In genomic region chr20:6953611-6954010, GRCh38 we compare ENCODE assay signal across 25 cellular contexts.
DNase-seq lines count a peak whose midpoint lies in the region; ATAC-seq, FAIRE-seq and TF ChIP-seq lines count a peak whose summit lies in the region.
"Had no signal": no experiment of that assay in that cellular context is flagged by ENCODE, and none has a peak within 500 bp of the region (broad histone marks: within the 10 kb centered on the region; RNA-seq: fewer than 3 reads in every experiment).

No MANE protein-coding gene starts in this region.

- H3K4me1 ChIP-seq in HepG2 (ENCODE audit: insufficient read depth, low read length) (no peaks in the 10 kb centered on the region), right lobe of liver (no peaks in the 10 kb centered on the region), pancreas (no peaks in the 10 kb centered on the region), transverse colon (no peaks in the 10 kb centered on the region)
- H3K4me1 ChIP-seq in CD8-positive, alpha-beta T cell (ENCODE audit: insufficient read depth, low read length), result no peaks in the 10 kb centered on the region

- CTCF ChIA-PET in HepG2 (lab: Yijun Ruan, JAX; ENCODE audit: low intra/inter-chr PET ratio, low total read pairs), result no interaction called here
- CTCF ChIA-PET in CD8-positive, alpha-beta T cell (lab: Charles Lee), result no interaction called here

- peaks cover 82% of the 10 kb centered on the region for H3K9me3 ChIP-seq in HepG2 (ENCODE audit: low read length)
- H3K9me3 ChIP-seq in right lobe of liver, result no peaks in the 10 kb centered on the region
- H3K9me3 ChIP-seq in pancreas, result no peaks in the 10 kb centered on the region
- no peaks in the 10 kb centered on the region for H3K9me3 ChIP-seq in CD8-positive, alpha-beta T cell (ENCODE audit: low read length)
- H3K9me3 ChIP-seq in transverse colon, result no peaks in the 10 kb centered on the region

- no peak for TF ChIP-seq RAD21 in HepG2 (CRISPR knock-in tag; IDR thresholded peaks at IDR 0.05)

- H3K4me2 ChIP-seq in HepG2 (ENCODE audit: low read depth, low read length), result no peak overlapping the region
- H3K4me2 ChIP-seq: BLaER1 treated with 17β-estradiol and CSF1 and Interleukin-3, amounts not matched to agents 10 nM and 100 nM had no signal

- no TSS peak for BruUV-seq in HepG2 (replicated peaks; lab: Mats Ljungman, UMichigan)

- H2AFZ ChIP-seq in HepG2 (ENCODE audit: low read length), result no peak overlapping the region

- no peaks in the 10 kb centered on the region for H4K20me1 ChIP-seq in HepG2 (ENCODE audit: insufficient read depth, low read length)
- H4K20me1 ChIP-seq: BLaER1 treated with 17β-estradiol and CSF1 and Interleukin-3, amounts not matched to agents 10 nM and 100 nM had no signal

- intact Hi-C loops in HepG2 (cut with micrococcal nuclease; ENCODE audit: unreplicated experiment) (no loop called here), right lobe of liver (cut with DNase I) (no loop called here), pancreas (cut with DNase I) (no loop called here), transverse colon (cut with DNase I; ENCODE audit: low total_unique reads) (no loop called here)
- intact Hi-C loops in CD8-positive, alpha-beta T cell (cut with DNase I, micrococcal nuclease), result no loop called here

- no peak for DNase-seq in HepG2 (ENCODE audit: low spot score)
- DNase-seq in right lobe of liver, result no peak
- DNase-seq in pancreas, result no peak
- DNase-seq in medulla oblongata (ENCODE audit: extremely low spot score), result no peak
- no peak for DNase-seq in CD8-positive, alpha-beta T cell
- no peak for DNase-seq in transverse colon
- DNase-seq: AML-193; CD4-positive, alpha-beta T cell; CD8-positive, alpha-beta memory T cell; COR-L47; DMS 273 treated with DMSO at 0.1 percent for 48 hours; DMS153; DMS53; DMS79; DND-41; EL; GF-D8 had no signal

- no peak overlapping the region for H3K9ac ChIP-seq in HepG2 (ENCODE audit: insufficient read depth, low read depth, low read length)
- H3K9ac ChIP-seq: BLaER1 treated with 17β-estradiol and CSF1 and Interleukin-3, amounts not matched to agents 10 nM and 100 nM had no signal

- H3K4me3 ChIP-seq in HepG2 (replicated peaks in 1 of 3; ENCODE audit: insufficient read depth in 1 of 3, low read depth in 2 of 3, low read length in 3 of 3) (no peak overlapping the region), right lobe of liver (no peak overlapping the region), pancreas (no peak overlapping the region), transverse colon (no peak overlapping the region)
- H3K4me3 ChIP-seq in CD8-positive, alpha-beta T cell (ENCODE audit: low read depth, low read length), result no peak overlapping the region
- H3K4me3 ChIP-seq: BLaER1 treated with 17β-estradiol and CSF1 and Interleukin-3, amounts not matched to agents 10 nM and 100 nM had no signal

- in situ Hi-C loops in HepG2 (cut with HindIII; ENCODE audit: extremely low pct_ligation_motif_present, low pct_unique_long_range_greater_than_20kb), result no loop called here
- in situ Hi-C loops in transverse colon (cut with MboI; ENCODE audit: low pct_ligation_motif_present in 1 of 4, low pct_unique_long_range_greater_than_20kb in 1 of 4, low sequenced_read_pairs in 3 of 4), result no loop called here

- H3K4me3 Mint-ChIP-seq in CD8-positive, alpha-beta T cell, result no peak overlapping the region
- H3K4me3 Mint-ChIP-seq: B cell; CD4-positive, alpha-beta T cell; CD8-positive, alpha-beta memory T cell had no signal

- no peaks in the 10 kb centered on the region for H3K36me3 ChIP-seq in HepG2 (replicated peaks in 1 of 2; ENCODE audit: control insufficient read depth in 1 of 2, insufficient read depth in 2 of 2, low read length in 2 of 2)
- H3K36me3 ChIP-seq in right lobe of liver, result no peaks in the 10 kb centered on the region
- H3K36me3 ChIP-seq in pancreas, result no peaks in the 10 kb centered on the region
- no peaks in the 10 kb centered on the region for H3K36me3 ChIP-seq in CD8-positive, alpha-beta T cell (ENCODE audit: insufficient read depth, low read length)
- no peaks in the 10 kb centered on the region for H3K36me3 ChIP-seq in transverse colon
- H3K36me3 ChIP-seq: BLaER1 treated with 17β-estradiol and CSF1 and Interleukin-3, amounts not matched to agents 10 nM and 100 nM had no signal

- ATAC-seq in HepG2, result no peak
- ATAC-seq in right lobe of liver, result no peak
- ATAC-seq in pancreas, result no peak
- ATAC-seq in CD8-positive, alpha-beta T cell, result no peak

- H3K4me1 Mint-ChIP-seq in CD8-positive, alpha-beta T cell (ENCODE audit: low read depth), result no peaks in the 10 kb centered on the region
- H3K4me1 Mint-ChIP-seq: B cell; CD8-positive, alpha-beta memory T cell had no signal

- TF ChIP-seq POLR2A in HepG2 (IDR thresholded peaks at IDR 0.05; ENCODE audit: insufficient read depth in 1 of 2, low read depth in 2 of 2, low read length in 2 of 2) (no peak), right lobe of liver (IDR thresholded peaks at IDR 0.05) (no peak), transverse colon (IDR thresholded peaks at IDR 0.05) (no peak)

- FAIRE-seq in HepG2 (lab: Jason Lieb, UNC) (no peak), G401.6 (lab: Jason Lieb, UNC) (peak; percentile 66), colon (lab: Jason Lieb, UNC) (peak; percentile 85), pancreas (lab: Jason Lieb, UNC) (peak; percentile 67)
- FAIRE-seq: GM12891, GM19239 had no signal

- 1% methylated on average over 1 of the region's 1 CpG for WGBS in HepG2 (ENCODE audit: low lambda C conversion rate)
- WGBS in right lobe of liver (ENCODE audit: insufficient coverage, low coverage, low lambda C conversion rate, missing lambda C conversion rate), result 60% methylated on average over 1 of the region's 1 CpG
- WGBS in pancreas, 2 donors, result 30 to 31% methylated on average over 1 of the region's 1 CpG
- 60 to 67% methylated on average over 1 of the region's 1 CpG for WGBS in transverse colon (ENCODE audit: low coverage in 1 of 2), 2 donors

- TF ChIP-seq EP300 in HepG2 (IDR thresholded peaks at IDR 0.05; ENCODE audit: low read depth in 2 of 2, low read length in 2 of 2) (no peak), HepG2 (CRISPR knock-in tag; IDR thresholded peaks at IDR 0.05; ENCODE audit: borderline replicate concordance) (no peak), transverse colon (IDR thresholded peaks at IDR 0.05; ENCODE audit: low read depth) (no peak)

- POLR2A ChIA-PET in HepG2 (lab: Yijun Ruan, JAX), result no interaction called here
- POLR2A ChIA-PET in CD8-positive, alpha-beta T cell (lab: Charles Lee), result no interaction called here

- H3K9me3 Mint-ChIP-seq in CD8-positive, alpha-beta T cell, result peaks cover 16% of the 10 kb centered on the region

- H3K27me3 Mint-ChIP-seq in CD8-positive, alpha-beta T cell (ENCODE audit: low read depth), result no peaks in the 10 kb centered on the region
- H3K27me3 Mint-ChIP-seq: B cell; CD4-positive, alpha-beta T cell; CD8-positive, alpha-beta memory T cell had no signal

- H3K27ac Mint-ChIP-seq in CD8-positive, alpha-beta T cell, result no peak overlapping the region
- H3K27ac Mint-ChIP-seq: B cell; CD4-positive, alpha-beta T cell; CD8-positive, alpha-beta memory T cell had no signal

- H3K36me3 Mint-ChIP-seq in CD8-positive, alpha-beta T cell, result no peaks in the 10 kb centered on the region

- H3K27me3 ChIP-seq in HepG2 (ENCODE audit: control insufficient read depth in 1 of 2, insufficient read depth in 2 of 2, low read length in 2 of 2), result no peaks in the 10 kb centered on the region
- H3K27me3 ChIP-seq in right lobe of liver, result no peaks in the 10 kb centered on the region
- no peaks in the 10 kb centered on the region for H3K27me3 ChIP-seq in pancreas
- H3K27me3 ChIP-seq in CD8-positive, alpha-beta T cell (ENCODE audit: insufficient read depth, low read length), result no peaks in the 10 kb centered on the region
- H3K27me3 ChIP-seq in transverse colon, result no peaks in the 10 kb centered on the region
- H3K27me3 ChIP-seq: BLaER1 treated with 17β-estradiol and CSF1 and Interleukin-3, amounts not matched to agents 10 nM and 100 nM had no signal

- H3K27ac ChIP-seq in HepG2 (ENCODE audit: extremely low read length, insufficient read depth, low read length) (no peak overlapping the region), right lobe of liver (no peak overlapping the region), pancreas (no peak overlapping the region), transverse colon (no peak overlapping the region)
- no peak overlapping the region for H3K27ac ChIP-seq in CD8-positive, alpha-beta T cell (ENCODE audit: low read depth, low read length)
- H3K27ac ChIP-seq: 22Rv1; BLaER1 treated with 17β-estradiol and CSF1 and Interleukin-3, amounts not matched to agents 10 nM and 100 nM; C4-2B had no signal

- H3K79me2 ChIP-seq in HepG2 (ENCODE audit: insufficient read depth, low read length), result no peaks in the 10 kb centered on the region

- TF ChIP-seq CTCF in HepG2 (CRISPR knock-in tag; IDR thresholded peaks at IDR 0.05), result no peak
- no peak for TF ChIP-seq CTCF in right lobe of liver (IDR thresholded peaks at IDR 0.05)
- TF ChIP-seq CTCF in pancreas (IDR thresholded peaks at IDR 0.05), result no peak
- no peak for TF ChIP-seq CTCF in CD8-positive, alpha-beta T cell (IDR thresholded peaks at IDR 0.05)
- TF ChIP-seq CTCF in transverse colon (IDR thresholded peaks at IDR 0.05), result no peak

TF ChIP-seq in HepG2, 621 proteins besides CTCF, POLR2A, EP300 and RAD21:
- TF ChIP-seq ZNF841 (CRISPR knock-in tag; IDR thresholded peaks at IDR 0.05; ENCODE audit: borderline replicate concordance), result no peak
- TF ChIP-seq, protein P1, sequence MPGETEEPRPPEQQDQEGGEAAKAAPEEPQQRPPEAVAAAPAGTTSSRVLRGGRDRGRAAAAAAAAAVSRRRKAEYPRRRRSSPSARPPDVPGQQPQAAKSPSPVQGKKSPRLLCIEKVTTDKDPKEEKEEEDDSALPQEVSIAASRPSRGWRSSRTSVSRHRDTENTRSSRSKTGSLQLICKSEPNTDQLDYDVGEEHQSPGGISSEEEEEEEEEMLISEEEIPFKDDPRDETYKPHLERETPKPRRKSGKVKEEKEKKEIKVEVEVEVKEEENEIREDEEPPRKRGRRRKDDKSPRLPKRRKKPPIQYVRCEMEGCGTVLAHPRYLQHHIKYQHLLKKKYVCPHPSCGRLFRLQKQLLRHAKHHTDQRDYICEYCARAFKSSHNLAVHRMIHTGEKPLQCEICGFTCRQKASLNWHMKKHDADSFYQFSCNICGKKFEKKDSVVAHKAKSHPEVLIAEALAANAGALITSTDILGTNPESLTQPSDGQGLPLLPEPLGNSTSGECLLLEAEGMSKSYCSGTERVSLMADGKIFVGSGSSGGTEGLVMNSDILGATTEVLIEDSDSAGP (CRISPR knock-in tag; IDR thresholded peaks at IDR 0.05; ENCODE audit: borderline replicate concordance), result no peak
- TF ChIP-seq MAFK (conservative IDR thresholded peaks at IDR 0.05 in 1 of 2, IDR thresholded peaks at IDR 0.05 in 1 of 2; ENCODE audit: low read length in 2 of 2), result peak; percentile 66 to 76
- TF ChIP-seq MAFF (IDR thresholded peaks at IDR 0.05; ENCODE audit: low read depth, low read length), result peak; percentile 69
